8 cellular contexts compared by ENCODE assay signal in the genomic region with DNA sequence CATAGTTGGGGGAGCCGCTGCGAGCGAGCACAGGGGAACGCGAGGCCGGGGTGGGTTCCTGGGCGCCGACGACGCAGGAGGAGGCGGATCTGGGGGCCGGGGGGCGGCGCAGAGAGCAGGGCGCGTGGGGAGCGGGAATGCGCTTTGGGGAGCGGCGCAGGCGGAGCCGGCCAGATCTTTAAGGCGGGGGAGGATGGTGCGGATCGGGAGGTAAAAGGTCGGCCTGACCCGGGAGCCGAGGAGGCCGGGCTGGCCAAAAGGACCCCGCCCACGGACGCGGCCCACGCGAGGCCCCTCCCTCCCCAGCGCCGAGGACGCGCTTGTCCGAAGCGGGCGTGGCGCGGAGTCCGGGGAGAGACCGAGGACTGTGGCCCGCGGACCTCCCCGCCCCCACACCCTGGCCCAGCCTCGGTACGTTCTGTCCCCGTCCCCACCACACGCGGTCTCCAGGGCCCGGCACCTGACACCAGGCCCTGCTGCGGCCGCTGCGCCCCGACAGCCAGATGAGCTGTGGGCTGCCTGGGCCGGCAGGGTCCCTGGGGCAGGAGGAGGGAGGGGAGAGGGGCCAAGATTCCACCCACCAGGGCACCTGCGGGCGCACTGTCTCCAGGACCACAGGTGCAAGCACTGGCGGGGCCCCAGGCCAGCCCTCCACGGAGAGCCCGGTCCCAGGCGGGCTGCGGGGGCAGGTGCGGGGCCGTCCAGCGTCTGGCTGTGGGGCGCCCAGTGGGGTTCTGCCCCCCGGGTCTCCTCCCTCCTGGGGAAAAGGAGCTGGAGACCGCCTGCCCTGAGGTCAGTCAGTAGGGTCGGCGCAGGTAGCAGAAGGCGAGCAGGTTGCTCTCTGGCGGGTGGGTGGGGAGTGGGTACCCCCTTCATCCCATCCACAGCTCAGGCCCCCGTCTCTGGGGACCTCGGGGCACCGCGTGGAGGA. TPM values are rescaled to one million over a fixed set of nuclear protein-coding genes. Genes with fewer than 3 reads are reported as not detected.
DNase-seq lines count a peak whose midpoint lies in the region; ATAC-seq and TF ChIP-seq lines count a peak whose summit lies in the region.

No MANE protein-coding gene starts in this region.

- peaks cover 33% of the 10 kb centered on the region for H3K36me3 Mint-ChIP-seq in activated T-helper 17 cell treated with anti-CD3 and anti-CD28 coated beads, Interleukin-2, amount 50 U/mL, for 72 hours (ENCODE audit: low read depth)

- H3K27me3 ChIP-seq in MG63, result no peaks in the 10 kb centered on the region
- H3K27me3 ChIP-seq in upper lobe of right lung, result no peaks in the 10 kb centered on the region

- H3K36me3 ChIP-seq in MG63, result no peaks in the 10 kb centered on the region
- no peaks in the 10 kb centered on the region for H3K36me3 ChIP-seq in upper lobe of right lung

- peak; percentile 28 for ATAC-seq in GM21786 (IDR thresholded peaks at IDR 0.05; ENCODE audit: unreplicated experiment)
- ATAC-seq in activated T-helper 17 cell treated with anti-CD3 and anti-CD28 coated beads, Interleukin-2, amount 50 U/mL, for 72 hours (replicated peaks), result peak; percentile 28
- ATAC-seq in upper lobe of right lung, result peak; percentile 79

- H3K27ac Mint-ChIP-seq in activated T-helper 17 cell treated with anti-CD3 and anti-CD28 coated beads, Interleukin-2, amount 50 U/mL, for 72 hours, result peak overlapping the region; percentile 94

- peaks cover 34% of the 10 kb centered on the region for H3K4me1 ChIP-seq in upper lobe of right lung

- no peaks in the 10 kb centered on the region for H3K27me3 Mint-ChIP-seq in activated T-helper 17 cell treated with anti-CD3 and anti-CD28 coated beads, Interleukin-2, amount 50 U/mL, for 72 hours

- peak; percentile 48 for DNase-seq in GF-D8 (lab: John Stamatoyannopoulos, UW)
- peak; percentile 75 for DNase-seq in MG63
- DNase-seq in foreskin melanocyte, result peak; percentile 52
- peak; percentile 62 for DNase-seq in occipital lobe (lab: John Stamatoyannopoulos, UW)
- DNase-seq in upper lobe of right lung, result peak; percentile 97
- no peak for DNase-seq in NCI-H187 treated with DMSO at 0.1 percent for 48 hours (lab: John Stamatoyannopoulos, UW)

- H3K9me3 Mint-ChIP-seq in activated T-helper 17 cell treated with anti-CD3 and anti-CD28 coated beads, Interleukin-2, amount 50 U/mL, for 72 hours, result no peaks in the 10 kb centered on the region

- H3K4me3 ChIP-seq in MG63 (peak overlapping the region; percentile 42), upper lobe of right lung (peak overlapping the region; percentile 54)

- no peak for TF ChIP-seq CTCF in upper lobe of right lung (IDR thresholded peaks at IDR 0.05)

- H3K9me3 ChIP-seq in MG63, result no peaks in the 10 kb centered on the region
- H3K9me3 ChIP-seq in upper lobe of right lung, result no peaks in the 10 kb centered on the region

- peak overlapping the region; percentile 85 for H3K4me3 Mint-ChIP-seq in activated T-helper 17 cell treated with anti-CD3 and anti-CD28 coated beads, Interleukin-2, amount 50 U/mL, for 72 hours

- peaks cover 13% of the 10 kb centered on the region for H3K4me1 Mint-ChIP-seq in activated T-helper 17 cell treated with anti-CD3 and anti-CD28 coated beads, Interleukin-2, amount 50 U/mL, for 72 hours

- H3K27ac ChIP-seq in upper lobe of right lung, result peak overlapping the region; percentile 77

- intact Hi-C loops in upper lobe of right lung (cut with DNase I), result no loop called here

RNA-seq across cellular contexts. Expression of a gene that starts 10.9 kb away (rescaled TPM):
- 29.3 and 37.1 TPM in 2 replicates for total RNA-seq in MG63 (2014; rRNA removed; shearing (Covaris generic); ENCODE audit: low replicate concordance)
- total RNA-seq in activated T-helper 17 cell treated with anti-CD3 and anti-CD28 coated beads, Interleukin-2, amount 50 U/mL, for 72 hours, result 100 to 1,000 TPM in 1 of 2 donors, 10 to 100 TPM in 1; 94.8 to 235 TPM
- total RNA-seq in occipital lobe, result 13.1 TPM
- 119 TPM for total RNA-seq in upper lobe of right lung

RNA-seq across cellular contexts. Expression of a gene that starts 41.1 kb away (rescaled TPM):
- total RNA-seq in MG63 (2014; rRNA removed; shearing (Covaris generic); ENCODE audit: low replicate concordance), result not detected in 2 replicates
- under 1 TPM; 0.09 to 0.42 TPM for total RNA-seq in activated T-helper 17 cell treated with anti-CD3 and anti-CD28 coated beads, Interleukin-2, amount 50 U/mL, for 72 hours
- total RNA-seq in occipital lobe (not detected), upper lobe of right lung (not detected)

RNA-seq across cellular contexts. Expression of a gene that starts 53.1 kb away (rescaled TPM):
- 41.8 and 71.8 TPM in 2 replicates for total RNA-seq in MG63 (2014; rRNA removed; shearing (Covaris generic); ENCODE audit: low replicate concordance)
- 10 to 100 TPM; 22.7 to 38.6 TPM for total RNA-seq in activated T-helper 17 cell treated with anti-CD3 and anti-CD28 coated beads, Interleukin-2, amount 50 U/mL, for 72 hours
- total RNA-seq in occipital lobe (17.5 TPM), upper lobe of right lung (44.2 TPM)

RNA-seq across cellular contexts. Expression of a gene that starts 53.3 kb away (rescaled TPM):
- total RNA-seq in MG63 (2014; rRNA removed; shearing (Covaris generic); ENCODE audit: low replicate concordance), result 14.1 and 34.2 TPM in 2 replicates
- total RNA-seq in activated T-helper 17 cell treated with anti-CD3 and anti-CD28 coated beads, Interleukin-2, amount 50 U/mL, for 72 hours, result 10 to 100 TPM; 19.5 to 21.9 TPM
- total RNA-seq in occipital lobe (11.7 TPM), upper lobe of right lung (28.1 TPM)

Comparison
In these comparisons a context has a peak if more than half of its experiments do, and no peak if none do; other contexts are left out.
1. ATAC-seq: peak in every context shown above with its lines; median percentile 79 in upper lobe of right lung; 28 in GM21786; 28 in activated T-helper 17 cell treated with anti-CD3 and anti-CD28 coated beads, Interleukin-2, amount 50 U/mL, for 72 hours.